In the genomic region with DNA sequence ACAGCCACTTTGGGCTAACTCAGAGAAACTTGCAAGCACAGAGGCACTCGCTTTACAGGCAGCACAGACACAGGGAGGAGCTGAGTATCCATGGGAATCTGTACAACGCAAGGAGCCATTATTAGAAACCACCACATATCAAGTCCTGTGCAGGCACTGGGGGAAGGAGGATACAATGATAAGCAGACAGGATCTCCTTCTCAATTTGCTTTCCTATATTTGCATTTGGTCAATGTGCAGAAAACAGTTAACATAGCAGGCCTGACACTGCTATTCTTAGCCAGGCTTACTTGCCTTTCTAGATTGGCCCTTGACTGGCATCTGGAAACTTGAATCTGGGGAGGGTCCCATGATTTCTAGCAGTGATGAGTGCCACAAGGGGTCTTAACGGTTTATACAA, we compare ENCODE assay signal across 11 cellular contexts.
DNase-seq lines count a peak whose midpoint lies in the region; ATAC-seq and TF ChIP-seq lines count a peak whose summit lies in the region.
"Had no signal": no experiment of that assay in that cellular context is flagged by ENCODE, and none has a peak within 500 bp of the region (broad histone marks: within the 10 kb centered on the region; RNA-seq: fewer than 3 reads in every experiment).

No MANE protein-coding gene starts in this region.

- H3K4me3 ChIP-seq in GM08714 (ENCODE audit: low read length) (peak overlapping the region; percentile 40; the same call in 1 of the 2 replicates), SJCRH30 (no peak overlapping the region)
- H3K4me3 ChIP-seq: suprapubic skin had no signal

- H3K4me3 Mint-ChIP-seq in progenitor cell of endocrine pancreas (ENCODE audit: low read depth) = no peak overlapping the region

- peaks cover 6% of the 10 kb centered on the region for H3K9me3 Mint-ChIP-seq in progenitor cell of endocrine pancreas (ENCODE audit: low read depth)

- H3K9me3 ChIP-seq in SJCRH30 (replicated peaks) = no peaks in the 10 kb centered on the region
- H3K9me3 ChIP-seq: neutrophil, suprapubic skin had no signal

- H3K27ac ChIP-seq in SJCRH30 = no peak overlapping the region; the same call in 1 of the 2 replicates
- H3K27ac ChIP-seq: neutrophil, suprapubic skin had no signal

- peaks cover 7% of the 10 kb centered on the region for H3K27me3 Mint-ChIP-seq in progenitor cell of endocrine pancreas

- peak; percentile 31 for DNase-seq in NAMALWA (ENCODE audit: low spot score)
- DNase-seq in progenitor cell of endocrine pancreas (ENCODE audit: low spot score, unreplicated experiment) = no peak
- no peak for DNase-seq in SJCRH30
- no peak for DNase-seq in NCI-H2227 (lab: John Stamatoyannopoulos, UW; ENCODE audit: unreplicated experiment)
- DNase-seq: kidney had no signal

- H3K4me1 Mint-ChIP-seq in progenitor cell of endocrine pancreas (ENCODE audit: low read depth) = peaks cover 2% of the 10 kb centered on the region

- no peak overlapping the region for H3K27ac Mint-ChIP-seq in progenitor cell of endocrine pancreas

- no peak for TF ChIP-seq CTCF in progenitor cell of endocrine pancreas (IDR thresholded peaks at IDR 0.05; ENCODE audit: unreplicated experiment)

- H3K4me1 ChIP-seq in SJCRH30 = peaks cover 21% of the 10 kb centered on the region
- H3K4me1 ChIP-seq: suprapubic skin had no signal

- ATAC-seq in GM19452 (IDR thresholded peaks at IDR 0.05; ENCODE audit: unreplicated experiment) (peak; percentile 42), HG02938 (IDR thresholded peaks at IDR 0.05; ENCODE audit: unreplicated experiment) (peak; percentile 33), GM18868 (IDR thresholded peaks at IDR 0.05; ENCODE audit: unreplicated experiment) (no peak)

- no peaks in the 10 kb centered on the region for H3K36me3 ChIP-seq in SJCRH30
- H3K36me3 ChIP-seq: neutrophil, suprapubic skin had no signal

- H3K27me3 ChIP-seq in SJCRH30 = no peaks in the 10 kb centered on the region
- H3K27me3 ChIP-seq: neutrophil, suprapubic skin had no signal

- H3K36me3 Mint-ChIP-seq in progenitor cell of endocrine pancreas (ENCODE audit: insufficient read depth) = no peaks in the 10 kb centered on the region
